In genomic region chr1:81804320-81804719, GRCh38 we compare ENCODE assay signal across 13 cellular contexts. TPM values are rescaled to one million over a fixed set of nuclear protein-coding genes. Genes with fewer than 3 reads are reported as not detected.
DNase-seq lines count a peak whose midpoint lies in the region; ATAC-seq and TF ChIP-seq lines count a peak whose summit lies in the region.
"Had no signal": no experiment of that assay in that cellular context is flagged by ENCODE, and none has a peak within 500 bp of the region (broad histone marks: within the 10 kb centered on the region; RNA-seq: fewer than 3 reads in every experiment).

No MANE protein-coding gene starts in this region.

- intact Hi-C loops in heart right ventricle (cut with DNase I) (loop anchor here in 6 of 10 donors (5.0 to 10.0 kb wide), 9 partner anchors 130 to 500 kb away; no protein-coding TSS in a partner anchor), left ventricle myocardium superior (cut with micrococcal nuclease) (loop anchor here (10.0 kb wide), 1 partner anchor 170 kb away; no protein-coding TSS in a partner anchor), esophagus squamous epithelium (cut with DNase I) (no loop called here), vagina (cut with DNase I) (no loop called here)

- peak overlapping the region in 9 of 10 donors; percentile 70 to 99 (median 91) for H3K4me3 ChIP-seq in heart right ventricle
- peak overlapping the region in 3 of 4 donors; percentile 65 to 87 (median 69) for H3K4me3 ChIP-seq in esophagus squamous epithelium
- peak overlapping the region; percentile 79 to 88 for H3K4me3 ChIP-seq in vagina

- WGBS in heart right ventricle, 2 donors = 19 to 20% methylated on average over 2 of the region's 2 CpGs
- 44 to 63% methylated on average over 2 of the region's 2 CpGs for WGBS in esophagus squamous epithelium, 2 donors

- H3K4me1 ChIP-seq in heart right ventricle (peaks cover 0 to 63% (median 38%) of the 10 kb centered on the region in 9 donors), esophagus squamous epithelium (peaks cover 0 to 60% (median 4%) of the 10 kb centered on the region in 3 donors), vagina (peaks cover 19% of the 10 kb centered on the region)

- H3K27ac ChIP-seq in heart right ventricle (peak overlapping the region in 9 of 10 donors; percentile 42 to 99 (median 98)), esophagus squamous epithelium (peak overlapping the region in 3 of 4 donors; percentile 91 to 97 (median 94)), vagina (peak overlapping the region; percentile 1)
- H3K27ac ChIP-seq: HL-60 had no signal

- H3K9me3 ChIP-seq in heart right ventricle (no peaks in the 10 kb centered on the region), esophagus squamous epithelium (no peaks in the 10 kb centered on the region), vagina (no peaks in the 10 kb centered on the region)

- peaks cover 3% of the 10 kb centered on the region for H3K27me3 Mint-ChIP-seq in nephron progenitor cell (ENCODE audit: low read depth, poor library complexity)

- H3K27me3 ChIP-seq in heart right ventricle (peaks cover 0 to 46% (median 0%) of the 10 kb centered on the region in 7 donors), esophagus squamous epithelium (peaks cover 0 to 67% (median 1%) of the 10 kb centered on the region in 4 donors), vagina (no peaks in the 10 kb centered on the region)

- H3K9me3 Mint-ChIP-seq in nephron progenitor cell = no peaks in the 10 kb centered on the region
- H3K9me3 Mint-ChIP-seq: activated T-cell treated with anti-CD3 and anti-CD28 coated beads, Interleukin-2, amount 50 U/mL, for 72 hours had no signal

- TF ChIP-seq POLR2A in esophagus squamous epithelium (IDR thresholded peaks at IDR 0.05) = no peak
- no peak for TF ChIP-seq POLR2A in vagina (IDR thresholded peaks at IDR 0.05)

- ATAC-seq in heart right ventricle (no peak), left ventricle myocardium superior (no peak), GM18870 (IDR thresholded peaks at IDR 0.05; ENCODE audit: unreplicated experiment) (no peak)
- ATAC-seq: activated T-cell treated with anti-CD3 and anti-CD28 coated beads, Interleukin-2, amount 50 U/mL, for 72 hours had no signal

- peaks cover 55% of the 10 kb centered on the region for H3K4me1 Mint-ChIP-seq in nephron progenitor cell

- H3K36me3 Mint-ChIP-seq in nephron progenitor cell (ENCODE audit: low read depth) = no peaks in the 10 kb centered on the region

- no peak for TF ChIP-seq CTCF in heart right ventricle (IDR thresholded peaks at IDR 0.05)
- no peak for TF ChIP-seq CTCF in esophagus squamous epithelium (IDR thresholded peaks at IDR 0.05)
- TF ChIP-seq CTCF in nephron progenitor cell (IDR thresholded peaks at IDR 0.05) = no peak
- TF ChIP-seq CTCF in vagina (IDR thresholded peaks at IDR 0.05) = no peak

- DNase-seq in heart right ventricle (no peak), left ventricle myocardium superior (no peak), esophagus squamous epithelium (lab: John Stamatoyannopoulos, UW) (no peak), nephron progenitor cell (no peak), vagina (ENCODE audit: extremely low spot score in 2 of 2) (no peak), NCI-H510A (lab: John Stamatoyannopoulos, UW) (no peak)
- no peak for DNase-seq in stimulated activated CD4-positive, alpha-beta T cell treated with anti-CD3 and anti-CD28 coated beads, Interleukin-2, amount 100 ng/mL, for 24 hours
- DNase-seq: activated T-cell treated with anti-CD3 and anti-CD28 coated beads, Interleukin-2, amount 50 U/mL, for 72 hours; NCI-H1417; NK-92 treated with Interleukin-12 subunit alpha and Interleukin-12 subunit beta, amount 100 ng/mL, for 24 hours; T1000 had no signal

- H3K36me3 ChIP-seq in heart right ventricle (no peaks in the 10 kb centered on the region), esophagus squamous epithelium (peaks cover 0 to 5% (median 0%) of the 10 kb centered on the region in 3 donors), vagina (no peaks in the 10 kb centered on the region)

- H3K27ac Mint-ChIP-seq in nephron progenitor cell = peak overlapping the region; percentile 97
- H3K27ac Mint-ChIP-seq: activated T-cell treated with anti-CD3 and anti-CD28 coated beads, Interleukin-2, amount 50 U/mL, for 72 hours had no signal

- peak overlapping the region; percentile 98 for H3K4me3 Mint-ChIP-seq in nephron progenitor cell

RNA-seq across cellular contexts. Expression of gene ADGRL2, which starts 3.6 kb away (rescaled TPM):
- total RNA-seq in heart right ventricle = 10 to 100 TPM; 40.0 to 58.7 (median 49.3) TPM
- polyA plus RNA-seq in heart right ventricle = 10 to 100 TPM; 22.2 to 26.9 TPM
- total RNA-seq in left ventricle myocardium superior = 48.1 TPM
- 10 to 100 TPM; 37.2 to 63.7 (median 59.7) TPM for total RNA-seq in esophagus squamous epithelium
- 68.0 TPM for total RNA-seq in vagina
- total RNA-seq: activated T-cell treated with anti-CD3 and anti-CD28 coated beads, Interleukin-2, amount 50 U/mL, for 72 hours had no signal

Comparison
In these comparisons a context has a peak if more than half of its experiments do, and no peak if none do; other contexts are left out.
1. H3K27ac ChIP-seq: peak in every context shown above with its lines; median percentile 98 in heart right ventricle; 94 in esophagus squamous epithelium; 1 in vagina.
2. intact Hi-C loops: an anchor here in heart right ventricle (5.0 to 10.0 kb wide) and left ventricle myocardium superior (10.0 kb wide); none called in esophagus squamous epithelium and vagina.